22 cellular contexts compared by ENCODE assay signal in genomic region chr7:52639126-52639525, GRCh38.
"Had no signal": no experiment of that assay in that cellular context is flagged by ENCODE, and none has a peak within 500 bp of the region (broad histone marks: within the 10 kb centered on the region; RNA-seq: fewer than 3 reads in every experiment).

No MANE protein-coding gene starts in this region.

- H3K4me1 ChIP-seq: breast epithelium, gastrocnemius medialis, heart left ventricle, testis had no signal

- H3K27ac Mint-ChIP-seq: activated CD4-positive, alpha-beta T cell treated with anti-CD3 and anti-CD28 coated beads, Interleukin-2, amount 10 ng/mL, durations not matched to agents 24 days and 14 days; activated CD8-positive, alpha-beta T cell treated with anti-CD3 and anti-CD28 coated beads, Interleukin-2, amount 10 ng/mL, durations not matched to agents 7 days and 5 days; activated naive CD4-positive, alpha-beta T cell treated with anti-CD3 and anti-CD28 coated beads for 36 hours; mesothelial cell of epicardium; natural killer cell treated with Interleukin-12 subunit alpha and Interleukin-12 subunit beta and Interleukin-15 and Interleukin-18, amount 100 ng/mL, for 72 hours; stimulated activated memory B cell treated with anti-CD40 and anti-IgM and Interleukin-4, amounts not matched to agents 10 μg/mL and 1 μg/mL and 100 μg/mL, for 72 hours; type B pancreatic cell had no signal

- H3K9me3 Mint-ChIP-seq: mesothelial cell of epicardium, type B pancreatic cell had no signal

- ATAC-seq: activated CD8-positive, alpha-beta T cell treated with anti-CD3 and anti-CD28 coated beads, Interleukin-2, amount 10 ng/mL, durations not matched to agents 7 days and 5 days; activated T-cell treated with anti-CD3 and anti-CD28 coated beads, Interleukin-2, amount 50 U/mL, for 4 hours; esophagus mucosa; gastrocnemius medialis; heart left ventricle; natural killer cell treated with Interleukin-12 subunit alpha and Interleukin-12 subunit beta and Interleukin-15 and Interleukin-18, amount 100 ng/mL, for 72 hours; sciatic nerve; stimulated activated memory B cell treated with anti-CD40 and anti-IgM and Interleukin-4, amounts not matched to agents 10 μg/mL and 1 μg/mL and 100 μg/mL, for 72 hours had no signal

- H3K27me3 Mint-ChIP-seq: activated CD4-positive, alpha-beta T cell treated with anti-CD3 and anti-CD28 coated beads, Interleukin-2, amount 10 ng/mL, durations not matched to agents 24 days and 14 days; natural killer cell treated with Interleukin-12 subunit alpha and Interleukin-12 subunit beta and Interleukin-15 and Interleukin-18, amount 100 ng/mL, for 72 hours; stimulated activated memory B cell treated with anti-CD40 and anti-IgM and Interleukin-4, amounts not matched to agents 10 μg/mL and 1 μg/mL and 100 μg/mL, for 72 hours had no signal

- DNase-seq: activated CD4-positive, alpha-beta T cell treated with anti-CD3 and anti-CD28 coated beads, Interleukin-2, amount 10 ng/mL, durations not matched to agents 24 days and 14 days; activated CD8-positive, alpha-beta memory T cell treated with anti-CD3 and anti-CD28 coated beads, Interleukin-2, amount 50 U/mL, for 4 hours; activated CD8-positive, alpha-beta T cell treated with anti-CD3 and anti-CD28 coated beads, Interleukin-2, amount 10 ng/mL, durations not matched to agents 7 days and 5 days; activated naive CD4-positive, alpha-beta T cell treated with anti-CD3 and anti-CD28 coated beads for 36 hours; activated T-cell treated with anti-CD3 and anti-CD28 coated beads, Interleukin-2, amount 50 U/mL, for 4 hours; gastrocnemius medialis; heart left ventricle; islet precursor cell; nucleus accumbens; stimulated activated CD4-positive, alpha-beta T cell treated with anti-CD3 and anti-CD28 coated beads, Interleukin-4, amount 100 ng/mL, for 4 hours; T-helper 1 cell; T-helper 9 cell; testis had no signal

- H3K9me3 ChIP-seq: breast epithelium, gastrocnemius medialis, testis had no signal

- H3K27ac ChIP-seq: breast epithelium, coronary artery, gastrocnemius medialis, heart left ventricle, testis had no signal

- H3K36me3 ChIP-seq: breast epithelium, gastrocnemius medialis, heart left ventricle had no signal

- H3K4me1 Mint-ChIP-seq: activated CD4-positive, alpha-beta T cell treated with anti-CD3 and anti-CD28 coated beads, Interleukin-2, amount 10 ng/mL, durations not matched to agents 24 days and 14 days; mesothelial cell of epicardium; stimulated activated memory B cell treated with anti-CD40 and anti-IgM and Interleukin-4, amounts not matched to agents 10 μg/mL and 1 μg/mL and 100 μg/mL, for 72 hours had no signal

- H3K36me3 Mint-ChIP-seq: mesothelial cell of epicardium; stimulated activated memory B cell treated with anti-CD40 and anti-IgM and Interleukin-4, amounts not matched to agents 10 μg/mL and 1 μg/mL and 100 μg/mL, for 72 hours; type B pancreatic cell had no signal

- H3K4me3 Mint-ChIP-seq: activated CD4-positive, alpha-beta T cell treated with anti-CD3 and anti-CD28 coated beads, Interleukin-2, amount 10 ng/mL, durations not matched to agents 24 days and 14 days; activated CD8-positive, alpha-beta T cell treated with anti-CD3 and anti-CD28 coated beads, Interleukin-2, amount 10 ng/mL, durations not matched to agents 7 days and 5 days; activated naive CD4-positive, alpha-beta T cell treated with anti-CD3 and anti-CD28 coated beads for 36 hours; activated T-cell treated with anti-CD3 and anti-CD28 coated beads, Interleukin-2, amount 50 U/mL, for 4 hours; mesothelial cell of epicardium; natural killer cell treated with Interleukin-12 subunit alpha and Interleukin-12 subunit beta and Interleukin-15 and Interleukin-18, amount 100 ng/mL, for 72 hours; stimulated activated memory B cell treated with anti-CD40 and anti-IgM and Interleukin-4, amounts not matched to agents 10 μg/mL and 1 μg/mL and 100 μg/mL, for 72 hours; type B pancreatic cell had no signal

- H3K27me3 ChIP-seq: breast epithelium, gastrocnemius medialis, heart left ventricle, testis had no signal

- H3K4me3 ChIP-seq: breast epithelium, coronary artery, gastrocnemius medialis, heart left ventricle, lung, testis had no signal
